Comparison of ENCODE assay signal across 2 cellular contexts in genomic region chr16:12758670-12759558, GRCh38.
TF ChIP-seq lines count a peak whose summit lies in the region.

No MANE protein-coding gene starts in this region.

TF ChIP-seq in HEK293, 187 proteins besides CTCF, POLR2A, EP300 and RAD21:
- TF ChIP-seq ZNF324 (tag by site-specific recombination; IDR thresholded peaks at IDR 0.05): 0 out of 2 replicates have a peak, but pooled peaks have one; percentile 10
- TF ChIP-seq ZNF433 (tag by site-specific recombination; IDR thresholded peaks at IDR 0.05; ENCODE audit: low read depth): no peak
- TF ChIP-seq ZNF513 (tag by site-specific recombination; IDR thresholded peaks at IDR 0.05): peak; percentile 79
- 0 out of 2 replicates have a peak, but pooled peaks have one; percentile 22 for TF ChIP-seq ZBTB20 (tag by site-specific recombination; IDR thresholded peaks at IDR 0.05)
- peak; percentile 0; the same call in 1 of the 2 replicates for TF ChIP-seq ZNF660 (tag by site-specific recombination; IDR thresholded peaks at IDR 0.05)

TF ChIP-seq in H1, 55 proteins besides CTCF, POLR2A, EP300 and RAD21:
- TF ChIP-seq TCF12 (IDR thresholded peaks at IDR 0.05; ENCODE audit: low read depth, low read length): no peak
- no peak for TF ChIP-seq E2F6 (IDR thresholded peaks at IDR 0.05)
- no peak for TF ChIP-seq TAF7 (optimal IDR thresholded peaks at IDR 0.05; ENCODE audit: borderline replicate concordance, low read depth, low read length)
- no peak for TF ChIP-seq JUND (IDR thresholded peaks at IDR 0.05; ENCODE audit: low read length)
- no peak for TF ChIP-seq EGR1 (IDR thresholded peaks at IDR 0.05; ENCODE audit: borderline replicate concordance, low read depth, low read length)
- TF ChIP-seq HDAC6 (IDR thresholded peaks at IDR 0.05; ENCODE audit: low read depth, low read length): no peak
- no peak for TF ChIP-seq SIRT6 (IDR thresholded peaks at IDR 0.05; ENCODE audit: low read length)
